Comparison of ENCODE assay signal across 12 cellular contexts in the genomic region with DNA sequence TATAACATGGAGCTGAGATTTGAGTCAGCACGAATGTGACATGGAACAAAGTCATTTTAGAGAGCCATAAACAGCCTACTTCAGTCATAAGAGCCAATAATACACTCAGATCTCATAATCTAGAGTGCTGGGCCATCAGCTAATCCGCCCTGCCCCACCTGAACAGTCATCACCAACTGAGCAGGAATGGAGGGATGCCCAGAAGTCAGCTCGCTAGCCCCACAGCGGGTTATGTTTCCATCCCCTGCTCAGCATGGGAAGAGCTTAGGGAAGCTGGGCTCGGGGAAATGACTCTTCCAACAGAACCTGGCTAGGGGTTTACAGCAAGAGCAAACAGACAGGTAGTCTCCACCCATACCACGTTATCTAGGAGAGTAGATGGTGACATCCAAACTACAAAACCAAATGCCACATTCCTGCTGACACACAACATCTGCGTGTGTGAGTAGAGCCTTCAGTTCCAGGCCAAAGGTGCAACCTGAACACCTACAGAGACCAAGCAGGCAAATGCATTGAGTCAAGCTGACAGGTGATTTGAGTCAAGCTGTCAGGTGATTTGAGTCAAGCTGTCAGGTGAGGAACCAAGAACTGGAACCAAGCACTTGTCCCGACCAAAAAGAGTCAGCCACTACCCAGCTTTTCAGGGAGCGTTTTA. TPM values are rescaled to one million over a fixed set of nuclear protein-coding genes. Genes with fewer than 3 reads are reported as not detected.
DNase-seq lines count a peak whose midpoint lies in the region; ATAC-seq, FAIRE-seq and TF ChIP-seq lines count a peak whose summit lies in the region.
"Had no signal": no experiment of that assay in that cellular context is flagged by ENCODE, and none has a peak within 500 bp of the region (broad histone marks: within the 10 kb centered on the region; RNA-seq: fewer than 3 reads in every experiment).

No MANE protein-coding gene starts in this region.

- ATAC-seq in CD4-positive, alpha-beta T cell (ENCODE audit: poor library complexity), result no peak
- no peak for ATAC-seq in natural killer cell treated with Interleukin-12 subunit alpha and Interleukin-12 subunit beta and Interleukin-15 and Interleukin-18, amount 100 ng/mL, for 72 hours
- ATAC-seq in Right ventricle myocardium inferior, result no peak
- ATAC-seq: Panc1 had no signal

- H3K27ac Mint-ChIP-seq in CD4-positive, alpha-beta T cell, result peak overlapping the region; percentile 85
- H3K27ac Mint-ChIP-seq in natural killer cell treated with Interleukin-12 subunit alpha and Interleukin-12 subunit beta and Interleukin-15 and Interleukin-18, amount 100 ng/mL, for 72 hours, result peak overlapping the region; percentile 54 to 85

- CTCF ChIA-PET in CD4-positive, alpha-beta T cell (lab: Charles Lee), result interaction anchor here (2.0 kb wide), 1 partner anchor 92 kb away, joined by 6 read pairs; no protein-coding TSS in a partner anchor

- H3K4me1 ChIP-seq in HUES64 (ENCODE audit: insufficient read depth, low read length), result peaks cover 21% of the 10 kb centered on the region

- H3K36me3 ChIP-seq in HUES64 (ENCODE audit: insufficient read depth, low read length) (peaks cover 27% of the 10 kb centered on the region), bronchial epithelial cell (ENCODE audit: control insufficient read depth, insufficient read depth, low read length) (peaks cover 13% of the 10 kb centered on the region)

- H3K27ac ChIP-seq in CD4-positive, alpha-beta T cell (ENCODE audit: low read depth, low read length), result no peak overlapping the region
- H3K27ac ChIP-seq in HUES64 (ENCODE audit: low read depth, low read length), result no peak overlapping the region
- H3K27ac ChIP-seq: right atrium auricular region had no signal

- intact Hi-C loops in CD4-positive, alpha-beta T cell (cut with DNase I, micrococcal nuclease), result loop anchor here (2.0 to 10.0 kb wide), 5 partner anchors 65 to 340 kb away; no protein-coding TSS in a partner anchor
- intact Hi-C loops in Right ventricle myocardium inferior (cut with DNase I), result loop anchor here (5.0 kb wide), 1 partner anchor 170 kb away; a partner anchor contains a TSS

- WGBS in HUES64, result 86% methylated on average over 9 of the region's 9 CpGs

- no peaks in the 10 kb centered on the region for H3K9me3 Mint-ChIP-seq in CD4-positive, alpha-beta T cell
- no peaks in the 10 kb centered on the region for H3K9me3 Mint-ChIP-seq in natural killer cell treated with Interleukin-12 subunit alpha and Interleukin-12 subunit beta and Interleukin-15 and Interleukin-18, amount 100 ng/mL, for 72 hours

- no peak for FAIRE-seq in bronchial epithelial cell (lab: Jason Lieb, UNC)

- POLR2A ChIA-PET in CD4-positive, alpha-beta T cell (lab: Charles Lee), result no interaction called here

- no peak for TF ChIP-seq CTCF in CD4-positive, alpha-beta T cell (IDR thresholded peaks at IDR 0.05)
- no peak for TF ChIP-seq CTCF in bronchial epithelial cell (IDR thresholded peaks at IDR 0.05; ENCODE audit: insufficient read depth, low read length, severe bottlenecking)

- DNase-seq in CD4-positive, alpha-beta T cell, result no peak
- DNase-seq in bronchial epithelial cell (ENCODE audit: low read depth) (peak; percentile 30), NCI-H2171 treated with DMSO at 0.1 percent for 48 hours (lab: John Stamatoyannopoulos, UW) (no peak), mesenteric fat pad (ENCODE audit: low spot score) (no peak), NCI-H2227 treated with DMSO at 0.1 percent for 48 hours (lab: John Stamatoyannopoulos, UW) (no peak), Right ventricle myocardium inferior (ENCODE audit: missing footprints) (no peak)
- DNase-seq in natural killer cell treated with Interleukin-12 subunit alpha and Interleukin-12 subunit beta and Interleukin-15 and Interleukin-18, amount 100 ng/mL, for 72 hours (ENCODE audit: low spot score), result no peak
- DNase-seq: activated naive CD4-positive, alpha-beta T cell; GDM1 had no signal

- no peaks in the 10 kb centered on the region for H3K27me3 Mint-ChIP-seq in CD4-positive, alpha-beta T cell
- no peaks in the 10 kb centered on the region for H3K27me3 Mint-ChIP-seq in natural killer cell treated with Interleukin-12 subunit alpha and Interleukin-12 subunit beta and Interleukin-15 and Interleukin-18, amount 100 ng/mL, for 72 hours

- peaks cover 66% of the 10 kb centered on the region for H3K4me1 Mint-ChIP-seq in CD4-positive, alpha-beta T cell (ENCODE audit: low read depth)
- H3K4me1 Mint-ChIP-seq in natural killer cell treated with Interleukin-12 subunit alpha and Interleukin-12 subunit beta and Interleukin-15 and Interleukin-18, amount 100 ng/mL, for 72 hours (ENCODE audit: low read depth in 2 of 2), result peaks cover 38% of the 10 kb centered on the region in 2 donors

- H3K9me3 ChIP-seq in CD4-positive, alpha-beta T cell (ENCODE audit: control insufficient read depth, low read length), result no peaks in the 10 kb centered on the region
- H3K9me3 ChIP-seq in HUES64 (ENCODE audit: insufficient read depth, low read depth, low read length), result no peaks in the 10 kb centered on the region
- H3K9me3 ChIP-seq: right atrium auricular region had no signal

- no peak overlapping the region; the same call in none of the 2 replicates for H3K9ac ChIP-seq in HUES64 (ENCODE audit: low read depth, low read length)

- peak overlapping the region; percentile 96; the same call in 1 of the 2 replicates for H3K4me3 ChIP-seq in HUES64 (ENCODE audit: low read length)
- H3K4me3 ChIP-seq in bronchial epithelial cell (ENCODE audit: low read depth, low read length), result no peak overlapping the region

- H3K27me3 ChIP-seq in CD4-positive, alpha-beta T cell (ENCODE audit: control insufficient read depth, insufficient read depth, low read length), result no peaks in the 10 kb centered on the region
- H3K27me3 ChIP-seq in HUES64 (ENCODE audit: insufficient read depth, low read length) (no peaks in the 10 kb centered on the region), bronchial epithelial cell (ENCODE audit: control insufficient read depth, insufficient read depth, low read length) (no peaks in the 10 kb centered on the region)
- H3K27me3 ChIP-seq: right atrium auricular region had no signal

- peaks cover 20% of the 10 kb centered on the region for H3K36me3 Mint-ChIP-seq in CD4-positive, alpha-beta T cell (ENCODE audit: low read depth)
- H3K36me3 Mint-ChIP-seq in natural killer cell treated with Interleukin-12 subunit alpha and Interleukin-12 subunit beta and Interleukin-15 and Interleukin-18, amount 100 ng/mL, for 72 hours, result peaks cover 5% of the 10 kb centered on the region

- peak overlapping the region; percentile 98 for H3K4me3 Mint-ChIP-seq in CD4-positive, alpha-beta T cell
- H3K4me3 Mint-ChIP-seq in natural killer cell treated with Interleukin-12 subunit alpha and Interleukin-12 subunit beta and Interleukin-15 and Interleukin-18, amount 100 ng/mL, for 72 hours, result peak overlapping the region; percentile 95

RNA-seq across cellular contexts. Expression of a gene that starts 2.0 kb away (rescaled TPM):
- 10 to 100 TPM; 17.8 to 19.2 TPM for total RNA-seq in CD4-positive, alpha-beta T cell
- 32.2 TPM for polyA plus RNA-seq in HUES64 (2013, experiment 1 of 2)
- 30.5 TPM for polyA plus RNA-seq in HUES64 (2013, experiment 2 of 2)
- total RNA-seq in bronchial epithelial cell (15.8 and 23.8 TPM in 2 replicates), mesenteric fat pad (37.9 TPM), Right ventricle myocardium inferior (35.3 TPM)
- 10 to 100 TPM; 23.9 to 30.7 TPM for total RNA-seq in natural killer cell treated with Interleukin-12 subunit alpha and Interleukin-12 subunit beta and Interleukin-15 and Interleukin-18, amount 100 ng/mL, for 72 hours

RNA-seq across cellular contexts. Expression of a gene that starts 41.3 kb away (rescaled TPM):
- 1 to 10 TPM; 5.9 to 6.1 TPM for total RNA-seq in CD4-positive, alpha-beta T cell
- 7.9 TPM for polyA plus RNA-seq in HUES64 (2013, experiment 1 of 2)
- polyA plus RNA-seq in HUES64 (2013, experiment 2 of 2), result 8.5 TPM
- total RNA-seq in bronchial epithelial cell (0.53 and 0.77 TPM in 2 replicates), mesenteric fat pad (17.4 TPM), Right ventricle myocardium inferior (21.4 TPM)
- total RNA-seq in natural killer cell treated with Interleukin-12 subunit alpha and Interleukin-12 subunit beta and Interleukin-15 and Interleukin-18, amount 100 ng/mL, for 72 hours, result 1 to 10 TPM; 1.9 to 3.0 TPM
